In genomic region chr6:42022755-42023384, GRCh38 we compare ENCODE assay signal across 11 cellular contexts. TPM values are rescaled to one million over a fixed set of nuclear protein-coding genes. Genes with fewer than 3 reads are reported as not detected.
DNase-seq lines count a peak whose midpoint lies in the region; ATAC-seq and TF ChIP-seq lines count a peak whose summit lies in the region.
"Had no signal": no experiment of that assay in that cellular context is flagged by ENCODE, and none has a peak within 500 bp of the region (broad histone marks: within the 10 kb centered on the region; RNA-seq: fewer than 3 reads in every experiment).

No MANE protein-coding gene starts in this region.

- no peaks in the 10 kb centered on the region for H3K9me3 Mint-ChIP-seq in activated CD8-positive, alpha-beta memory T cell treated with anti-CD3 and anti-CD28 coated beads, Interleukin-2, amount 10 ng/mL, durations not matched to agents 7 days and 5 days (ENCODE audit: low read depth)
- no peaks in the 10 kb centered on the region for H3K9me3 Mint-ChIP-seq in activated naive CD8-positive, alpha-beta T cell treated with anti-CD3 and anti-CD28 coated beads, Interleukin-2, amount 10 ng/mL, durations not matched to agents 7 days and 5 days
- H3K9me3 Mint-ChIP-seq in stimulated activated naive B cell treated with anti-CD40 and anti-IgM and Interleukin-4, amounts not matched to agents 10 μg/mL and 1 μg/mL and 100 μg/mL, for 72 hours = peaks cover 0 to 7% of the 10 kb centered on the region in 2 donors
- no peaks in the 10 kb centered on the region for H3K9me3 Mint-ChIP-seq in nephron progenitor cell

- POLR2A ChIA-PET in activated naive CD8-positive, alpha-beta T cell treated with anti-CD3 and anti-CD28 coated beads, Interleukin-2, amount 10 ng/mL, durations not matched to agents 7 days and 5 days (lab: Charles Lee) = interaction anchor here (0.9 to 2.7 kb wide), 12 partner anchors 8 to 84 kb away, joined by 3 to 40 read pairs (median 7); partner anchors contain the start of gene TAF8

- DNase-seq in activated CD8-positive, alpha-beta memory T cell treated with anti-CD3 and anti-CD28 coated beads, Interleukin-2, amount 10 ng/mL, durations not matched to agents 7 days and 5 days = no peak
- no peak for DNase-seq in activated CD8-positive, alpha-beta memory T cell treated with anti-CD3 and anti-CD28 coated beads for 24 hours
- no peak for DNase-seq in Jurkat, Clone E6-1 (ENCODE audit: low read depth, low spot score)
- DNase-seq in activated naive CD8-positive, alpha-beta T cell treated with anti-CD3 and anti-CD28 coated beads, Interleukin-2, amount 10 ng/mL, durations not matched to agents 7 days and 5 days = no peak
- no peak for DNase-seq in stimulated activated naive B cell treated with anti-CD40 and anti-IgM and Interleukin-4, amounts not matched to agents 10 μg/mL and 1 μg/mL and 100 μg/mL, for 72 hours
- no peak for DNase-seq in nephron progenitor cell
- DNase-seq: left colon, WERI-Rb-1 had no signal

- CTCF ChIA-PET in activated CD8-positive, alpha-beta memory T cell treated with anti-CD3 and anti-CD28 coated beads, Interleukin-2, amount 10 ng/mL, durations not matched to agents 7 days and 5 days (lab: Charles Lee) = interaction anchor here (1.2 to 2.2 kb wide), 13 partner anchors 9 to 102 kb away, joined by 3 to 17 read pairs (median 7); partner anchors contain the start of genes BYSL, CCND3 and MED20

- peaks cover 33% of the 10 kb centered on the region for H3K36me3 Mint-ChIP-seq in activated CD8-positive, alpha-beta memory T cell treated with anti-CD3 and anti-CD28 coated beads, Interleukin-2, amount 10 ng/mL, durations not matched to agents 7 days and 5 days
- peaks cover 32% of the 10 kb centered on the region for H3K36me3 Mint-ChIP-seq in activated naive CD8-positive, alpha-beta T cell treated with anti-CD3 and anti-CD28 coated beads, Interleukin-2, amount 10 ng/mL, durations not matched to agents 7 days and 5 days
- H3K36me3 Mint-ChIP-seq in stimulated activated naive B cell treated with anti-CD40 and anti-IgM and Interleukin-4, amounts not matched to agents 10 μg/mL and 1 μg/mL and 100 μg/mL, for 72 hours = peaks cover 7 to 13% of the 10 kb centered on the region in 2 donors
- H3K36me3 Mint-ChIP-seq in nephron progenitor cell (ENCODE audit: low read depth) = no peaks in the 10 kb centered on the region

- H3K4me3 ChIP-seq in Jurkat, Clone E6-1 (ENCODE audit: low read length) = peak overlapping the region; percentile 23
- H3K4me3 ChIP-seq: gastroesophageal sphincter had no signal

- peak overlapping the region; percentile 98 for H3K27ac Mint-ChIP-seq in activated CD8-positive, alpha-beta memory T cell treated with anti-CD3 and anti-CD28 coated beads, Interleukin-2, amount 10 ng/mL, durations not matched to agents 7 days and 5 days
- H3K27ac Mint-ChIP-seq in activated naive CD8-positive, alpha-beta T cell treated with anti-CD3 and anti-CD28 coated beads, Interleukin-2, amount 10 ng/mL, durations not matched to agents 7 days and 5 days = peak overlapping the region; percentile 98
- peak overlapping the region; percentile 96 for H3K27ac Mint-ChIP-seq in stimulated activated naive B cell treated with anti-CD40 and anti-IgM and Interleukin-4, amounts not matched to agents 10 μg/mL and 1 μg/mL and 100 μg/mL, for 72 hours
- no peak overlapping the region for H3K27ac Mint-ChIP-seq in nephron progenitor cell

- ATAC-seq in activated CD8-positive, alpha-beta memory T cell treated with anti-CD3 and anti-CD28 coated beads, Interleukin-2, amount 10 ng/mL, durations not matched to agents 7 days and 5 days = peak; percentile 53
- ATAC-seq in activated naive CD8-positive, alpha-beta T cell treated with anti-CD3 and anti-CD28 coated beads, Interleukin-2, amount 10 ng/mL, durations not matched to agents 7 days and 5 days (ENCODE audit: low read depth) = no peak
- no peak for ATAC-seq in stimulated activated naive B cell treated with anti-CD40 and anti-IgM and Interleukin-4, amounts not matched to agents 10 μg/mL and 1 μg/mL and 100 μg/mL, for 72 hours (replicated peaks)
- ATAC-seq in GM21423 (IDR thresholded peaks at IDR 0.05; ENCODE audit: unreplicated experiment) (no peak), HG02885 (IDR thresholded peaks at IDR 0.05; ENCODE audit: poor library complexity, unreplicated experiment) (no peak)
- ATAC-seq: gastroesophageal sphincter, left colon had no signal

- no peak for TF ChIP-seq CTCF in nephron progenitor cell (IDR thresholded peaks at IDR 0.05)

- no peaks in the 10 kb centered on the region for H3K27me3 Mint-ChIP-seq in activated CD8-positive, alpha-beta memory T cell treated with anti-CD3 and anti-CD28 coated beads, Interleukin-2, amount 10 ng/mL, durations not matched to agents 7 days and 5 days
- H3K27me3 Mint-ChIP-seq in activated naive CD8-positive, alpha-beta T cell treated with anti-CD3 and anti-CD28 coated beads, Interleukin-2, amount 10 ng/mL, durations not matched to agents 7 days and 5 days = no peaks in the 10 kb centered on the region
- H3K27me3 Mint-ChIP-seq in stimulated activated naive B cell treated with anti-CD40 and anti-IgM and Interleukin-4, amounts not matched to agents 10 μg/mL and 1 μg/mL and 100 μg/mL, for 72 hours = no peaks in the 10 kb centered on the region
- peaks cover 3% of the 10 kb centered on the region for H3K27me3 Mint-ChIP-seq in nephron progenitor cell (ENCODE audit: low read depth, poor library complexity)

- H3K4me3 Mint-ChIP-seq in activated CD8-positive, alpha-beta memory T cell treated with anti-CD3 and anti-CD28 coated beads, Interleukin-2, amount 10 ng/mL, durations not matched to agents 7 days and 5 days = peak overlapping the region; percentile 59
- H3K4me3 Mint-ChIP-seq in activated naive CD8-positive, alpha-beta T cell treated with anti-CD3 and anti-CD28 coated beads, Interleukin-2, amount 10 ng/mL, durations not matched to agents 7 days and 5 days = peak overlapping the region; percentile 80
- H3K4me3 Mint-ChIP-seq in stimulated activated naive B cell treated with anti-CD40 and anti-IgM and Interleukin-4, amounts not matched to agents 10 μg/mL and 1 μg/mL and 100 μg/mL, for 72 hours = peak overlapping the region; percentile 70 to 79
- H3K4me3 Mint-ChIP-seq in nephron progenitor cell = no peak overlapping the region

- peaks cover 76% of the 10 kb centered on the region for H3K4me1 Mint-ChIP-seq in activated CD8-positive, alpha-beta memory T cell treated with anti-CD3 and anti-CD28 coated beads, Interleukin-2, amount 10 ng/mL, durations not matched to agents 7 days and 5 days
- peaks cover 62% of the 10 kb centered on the region for H3K4me1 Mint-ChIP-seq in activated naive CD8-positive, alpha-beta T cell treated with anti-CD3 and anti-CD28 coated beads, Interleukin-2, amount 10 ng/mL, durations not matched to agents 7 days and 5 days
- peaks cover 52 to 81% of the 10 kb centered on the region in 2 donors for H3K4me1 Mint-ChIP-seq in stimulated activated naive B cell treated with anti-CD40 and anti-IgM and Interleukin-4, amounts not matched to agents 10 μg/mL and 1 μg/mL and 100 μg/mL, for 72 hours
- H3K4me1 Mint-ChIP-seq in nephron progenitor cell = peaks cover 13% of the 10 kb centered on the region

RNA-seq across cellular contexts. Expression of gene TAF8, which starts 27.5 kb away (rescaled TPM):
- 10 to 100 TPM; 50.9 to 53.2 TPM for total RNA-seq in activated CD8-positive, alpha-beta memory T cell treated with anti-CD3 and anti-CD28 coated beads, Interleukin-2, amount 10 ng/mL, durations not matched to agents 7 days and 5 days
- 25.3 TPM for polyA plus RNA-seq in Jurkat, Clone E6-1 (2012; ENCODE audit: insufficient read depth, insufficient read length)
- total RNA-seq in activated naive CD8-positive, alpha-beta T cell treated with anti-CD3 and anti-CD28 coated beads, Interleukin-2, amount 10 ng/mL, durations not matched to agents 7 days and 5 days = 10 to 100 TPM; 46.2 to 50.4 TPM
